19 cellular contexts compared by ENCODE assay signal in the genomic region with DNA sequence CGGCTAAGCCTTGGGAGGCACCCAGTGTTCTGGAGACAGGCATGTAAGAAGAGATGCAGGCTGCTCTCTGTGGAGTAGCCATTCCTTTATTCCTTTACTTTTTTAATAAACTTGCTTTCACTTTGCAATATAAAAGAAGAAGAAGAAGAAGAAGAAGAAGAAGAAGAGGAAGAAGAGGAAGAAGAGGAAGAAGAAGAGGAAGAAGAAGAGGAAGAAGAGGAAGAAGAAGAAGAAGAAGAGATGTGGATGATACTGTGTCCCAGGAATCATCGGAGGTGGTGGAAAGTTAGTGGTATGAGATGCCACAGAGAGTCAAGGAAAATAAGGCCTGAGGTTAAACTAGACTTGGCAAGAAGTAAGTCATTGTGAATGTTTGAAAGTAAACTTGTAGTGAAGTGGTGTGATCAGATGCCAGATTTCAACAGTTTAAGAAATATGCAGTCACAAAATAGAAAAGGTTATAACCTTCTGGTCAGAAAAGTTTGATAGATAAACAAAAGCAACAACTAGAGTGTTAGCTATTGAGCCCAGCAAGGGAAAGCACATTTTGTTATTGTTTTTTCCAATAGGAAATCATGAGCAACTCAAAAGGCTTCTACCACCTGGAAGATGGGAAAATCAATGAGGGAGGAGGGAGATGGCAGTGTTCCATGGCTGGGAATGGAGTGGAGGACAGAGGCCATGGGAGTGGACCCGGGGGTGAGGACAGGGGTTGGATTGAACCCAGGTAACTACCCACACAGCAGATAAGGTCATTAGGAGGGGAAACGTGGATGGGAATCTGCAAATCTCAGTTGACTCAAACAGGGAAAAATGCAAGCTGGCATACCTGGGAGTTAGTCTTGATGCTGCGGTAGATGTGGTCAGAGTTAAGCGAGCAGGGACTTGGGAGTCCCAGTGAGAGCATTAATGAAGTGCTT. TPM values are rescaled to one million over a fixed set of nuclear protein-coding genes. Genes with fewer than 3 reads are reported as not detected.
DNase-seq lines count a peak whose midpoint lies in the region; ATAC-seq, FAIRE-seq and TF ChIP-seq lines count a peak whose summit lies in the region.
"Had no signal": no experiment of that assay in that cellular context is flagged by ENCODE, and none has a peak within 500 bp of the region (broad histone marks: within the 10 kb centered on the region; RNA-seq: fewer than 3 reads in every experiment).

No MANE protein-coding gene starts in this region.

- no peak for TF ChIP-seq CTCF in right lobe of liver (IDR thresholded peaks at IDR 0.05)

- no peaks in the 10 kb centered on the region for H3K9me3 ChIP-seq in right lobe of liver
- H3K9me3 ChIP-seq: mucosa of descending colon, Peyer's patch had no signal

- H3K4me1 ChIP-seq in right lobe of liver: peaks cover 0 to 15% (median 3%) of the 10 kb centered on the region in 4 donors

- peak; percentile 92 to 95 (median 93) for ATAC-seq in right lobe of liver
- ATAC-seq in HG03571 (IDR thresholded peaks at IDR 0.05; ENCODE audit: unreplicated experiment): no peak
- ATAC-seq in HG02852 (IDR thresholded peaks at IDR 0.05; ENCODE audit: unreplicated experiment): no peak
- ATAC-seq in GM21367 (IDR thresholded peaks at IDR 0.05; ENCODE audit: unreplicated experiment): no peak
- ATAC-seq in HG02981 (IDR thresholded peaks at IDR 0.05; ENCODE audit: unreplicated experiment): no peak
- ATAC-seq: mucosa of descending colon had no signal

- no peak overlapping the region for H3K4me3 ChIP-seq in right lobe of liver
- H3K4me3 ChIP-seq: mucosa of descending colon, Peyer's patch had no signal

- DNase-seq in NCI-H226: peak; percentile 89
- DNase-seq in right lobe of liver: peak; percentile 68 to 78 (median 76)
- DNase-seq in smooth muscle cell of the brain vasculature (ENCODE audit: low read depth, low spot score): peak; percentile 12
- DNase-seq: activated CD4-positive, alpha-beta T cell treated with anti-CD3 and anti-CD28 coated beads, Interleukin-2, amount 10 ng/mL, durations not matched to agents 7 days and 5 days; activated CD8-positive, alpha-beta memory T cell treated with anti-CD3 and anti-CD28 coated beads, Interleukin-2, amount 50 U/mL, for 48 hours; COR-L47; cortex of kidney; mucosa of descending colon; NCI-H1092; NCI-H82; Peyer's patch; stimulated activated CD4-positive, alpha-beta T cell treated with anti-CD3 and anti-CD28 coated beads, Interleukin-4, amount 100 ng/mL, for 1 hour had no signal

- H3K36me3 ChIP-seq in right lobe of liver: no peaks in the 10 kb centered on the region
- H3K36me3 ChIP-seq: Peyer's patch had no signal

- H3K27me3 ChIP-seq in right lobe of liver: no peaks in the 10 kb centered on the region
- H3K27me3 ChIP-seq: Peyer's patch had no signal

- 32% methylated on average over 6 of the region's 6 CpGs for WGBS in right lobe of liver (ENCODE audit: insufficient coverage, low coverage, low lambda C conversion rate, missing lambda C conversion rate)

- H3K27ac ChIP-seq in right lobe of liver: peak overlapping the region; percentile 1 to 48 (median 23)
- H3K27ac ChIP-seq: epithelial cell of prostate had no signal

- TF ChIP-seq POLR2A in right lobe of liver (IDR thresholded peaks at IDR 0.05): no peak

- FAIRE-seq in endometrium (lab: Jason Lieb, UNC): peak; percentile 84
- FAIRE-seq: TTC549 had no signal

- intact Hi-C loops in right lobe of liver (cut with DNase I): no loop called here

RNA-seq across cellular contexts. Expression of a gene that starts 16.8 kb away (rescaled TPM):
- total RNA-seq in right lobe of liver: 100 to 1,000 TPM in 1 of 6 experiments, 10 to 100 TPM in 5; 36.6 to 110 (median 63.3) TPM

Comparison
In these comparisons a context has a peak if more than half of its experiments do, and no peak if none do; other contexts are left out.
1. DNase-seq: peak in every context shown above with its lines; median percentile 89 in NCI-H226; 76 in right lobe of liver; 12 in smooth muscle cell of the brain vasculature.
2. ATAC-seq: peak in right lobe of liver (4 of 4); none in HG03571 (single experiment), HG02852 (single experiment), GM21367 (single experiment) and HG02981 (single experiment).